22 cellular contexts compared by ENCODE assay signal in the genomic region with DNA sequence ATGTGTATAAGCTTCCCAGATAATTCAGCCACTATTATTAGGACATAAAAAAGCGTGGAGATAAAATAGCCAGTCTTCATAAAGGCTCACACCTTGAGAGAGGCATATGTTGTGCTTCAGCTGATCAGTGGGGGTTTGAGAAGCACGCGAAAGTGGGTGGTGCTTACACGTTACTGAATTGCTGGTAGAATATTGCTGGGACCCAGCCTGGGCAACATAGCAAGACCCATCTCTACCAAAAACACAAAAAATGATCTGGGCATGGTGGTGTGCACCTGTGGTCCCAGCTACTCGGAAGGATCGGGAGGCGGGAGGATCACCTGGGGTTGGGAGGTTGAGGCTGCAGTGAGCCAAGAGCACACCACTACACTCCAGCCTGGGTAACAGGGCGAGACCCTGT.
DNase-seq lines count a peak whose midpoint lies in the region; ATAC-seq, FAIRE-seq and TF ChIP-seq lines count a peak whose summit lies in the region.
"Had no signal": no experiment of that assay in that cellular context is flagged by ENCODE, and none has a peak within 500 bp of the region (broad histone marks: within the 10 kb centered on the region; RNA-seq: fewer than 3 reads in every experiment).

No MANE protein-coding gene starts in this region.

- peaks cover 3 to 10% (median 7%) of the 10 kb centered on the region in 4 experiments; a peak in 6 of 7 replicates for H3K4me1 ChIP-seq in H1 (replicated peaks in 1 of 4; ENCODE audit: control insufficient read depth in 3 of 4, insufficient read depth in 4 of 4, low read length in 3 of 4)
- H3K4me1 ChIP-seq: A549; BLaER1 treated with 17β-estradiol and CSF1 and Interleukin-3, amounts not matched to agents 10 nM and 100 nM; Caco-2 had no signal

- no peak for TF ChIP-seq RAD21 in H1 (IDR thresholded peaks at IDR 0.05 in 1 of 2, conservative IDR thresholded peaks at IDR 0.05 in 1 of 2; ENCODE audit: low read depth in 2 of 2, low read length in 2 of 2)

- H3K79me2 ChIP-seq in H1 (ENCODE audit: control insufficient read depth in 1 of 2, insufficient read depth in 2 of 2, low read length in 2 of 2) = no peaks in the 10 kb centered on the region

- TF ChIP-seq POLR2A in H1 (IDR thresholded peaks at IDR 0.05; ENCODE audit: control extremely low read depth in 1 of 2, low read depth in 2 of 2, low read length in 2 of 2) = no peak

- H2AFZ ChIP-seq in H1 (ENCODE audit: low read length) = no peak overlapping the region

- no peak overlapping the region for H2BK15ac ChIP-seq in H1 (ENCODE audit: low read length)

- ATAC-seq in WTC11 = no peak
- ATAC-seq: A549; CD8-positive, alpha-beta T cell had no signal

- H4K8ac ChIP-seq in H1 (ENCODE audit: extremely low read depth, insufficient read depth, low read length) = no peak overlapping the region

- CTCF ChIA-PET in WTC11 (lab: Charles Lee) (no interaction called here), H1 (lab: Charles Lee; ENCODE audit: partially characterized antibody) (interaction anchor here (1.3 kb wide), 1 partner anchor 34 kb away, joined by 4 read pairs; no protein-coding TSS in a partner anchor)

- H3K27ac ChIP-seq in H1 (ENCODE audit: low read depth, low read length) = no peak overlapping the region
- H3K27ac ChIP-seq: 22Rv1; A549; BLaER1 treated with 17β-estradiol and CSF1 and Interleukin-3, amounts not matched to agents 10 nM and 100 nM; C4-2B had no signal

- no peaks in the 10 kb centered on the region for H3K27me3 Mint-ChIP-seq in T-helper 1 cell treated with Interleukin-12 subunit alpha and Interleukin-12 subunit beta and Interleukin-4 antibody, amounts not matched to agents 30 μg/mL and 1 μg/mL, for 36 hours (ENCODE audit: low read depth)
- peaks cover 45% of the 10 kb centered on the region for H3K27me3 Mint-ChIP-seq in WTC11 (ENCODE audit: low read depth)
- H3K27me3 Mint-ChIP-seq: B cell had no signal

- peak overlapping the region; percentile 31 for H3K27ac Mint-ChIP-seq in T-helper 1 cell treated with Interleukin-12 subunit alpha and Interleukin-12 subunit beta and Interleukin-4 antibody, amounts not matched to agents 30 μg/mL and 1 μg/mL, for 36 hours
- H3K27ac Mint-ChIP-seq in WTC11 = no peak overlapping the region
- H3K27ac Mint-ChIP-seq: B cell; CD4-positive, alpha-beta T cell; CD8-positive, alpha-beta T cell had no signal

- no peak overlapping the region for H3K4me3 ChIP-seq in H1 (ENCODE audit: extremely low read depth in 1 of 4, insufficient read depth in 2 of 4, low read depth in 3 of 4, low read length in 4 of 4)
- H3K4me3 ChIP-seq: A549; BLaER1 treated with 17β-estradiol and CSF1 and Interleukin-3, amounts not matched to agents 10 nM and 100 nM had no signal

- no peaks in the 10 kb centered on the region for H3K36me3 Mint-ChIP-seq in T-helper 1 cell treated with Interleukin-12 subunit alpha and Interleukin-12 subunit beta and Interleukin-4 antibody, amounts not matched to agents 30 μg/mL and 1 μg/mL, for 36 hours (ENCODE audit: low read depth)
- peaks cover 16% of the 10 kb centered on the region for H3K36me3 Mint-ChIP-seq in WTC11
- H3K36me3 Mint-ChIP-seq: CD8-positive, alpha-beta T cell had no signal

- H4K5ac ChIP-seq in H1 (ENCODE audit: insufficient read length, low read depth, low read length) = no peak overlapping the region

- no peak overlapping the region for H2BK5ac ChIP-seq in H1 (ENCODE audit: low read depth, low read length)

- 0 out of 2 replicates have a peak overlapping the region, but pooled peaks have one; percentile 40 for H2BK20ac ChIP-seq in H1 (ENCODE audit: low read length)

- POLR2A ChIA-PET in WTC11 (lab: Charles Lee) (no interaction called here), H1 (lab: Charles Lee; ENCODE audit: partially characterized antibody) (no interaction called here)

- H3K4me3 Mint-ChIP-seq in T-helper 1 cell treated with Interleukin-12 subunit alpha and Interleukin-12 subunit beta and Interleukin-4 antibody, amounts not matched to agents 30 μg/mL and 1 μg/mL, for 36 hours = no peak overlapping the region
- H3K4me3 Mint-ChIP-seq in WTC11 = no peak overlapping the region
- H3K4me3 Mint-ChIP-seq: B cell; CD4-positive, alpha-beta T cell; CD8-positive, alpha-beta T cell had no signal

- H3K9me3 ChIP-seq in H1 (ENCODE audit: insufficient read depth in 2 of 2, low read depth in 1 of 2, low read length in 1 of 2) = peaks cover 3 to 6% of the 10 kb centered on the region in 2 experiments; a peak in 3 of 4 replicates

- no peaks in the 10 kb centered on the region for H3K79me1 ChIP-seq in H1 (ENCODE audit: low read depth, low read length)

- 91% methylated on average over 8 of the region's 8 CpGs; no CpG with 5 or more reads in 1 of the 2 experiments for WGBS in H1 (ENCODE audit: extremely low coverage in 1 of 2, insufficient coverage in 1 of 2, insufficient read length in 1 of 2, insufficient replicate concordance in 2 of 2, low coverage in 1 of 2, low lambda C conversion rate in 2 of 2, missing lambda C conversion rate in 1 of 2), 2 experiments

- FAIRE-seq in H1 (lab: Jason Lieb, UNC) = no peak
- FAIRE-seq: A549, D721Med, G401.6, GM12891, GM18507 had no signal

- no peak overlapping the region for H3K4me2 ChIP-seq in H1 (ENCODE audit: insufficient read depth in 1 of 2, low read depth in 2 of 2, low read length in 2 of 2)
- H3K4me2 ChIP-seq: A549; BLaER1 treated with 17β-estradiol and CSF1 and Interleukin-3, amounts not matched to agents 10 nM and 100 nM had no signal

- no peak overlapping the region for H3K56ac ChIP-seq in H1 (replicated peaks; ENCODE audit: insufficient read length, low read depth, low read length)

- DNase-seq in T-helper 1 cell (no peak), WTC11 (ENCODE audit: low spot score) (no peak), H1 (ENCODE audit: low read depth in 1 of 2, low spot score in 2 of 2) (no peak), NCI-H187 (lab: John Stamatoyannopoulos, UW) (no peak), posterior cingulate gyrus (no peak)
- DNase-seq: AML-193; Caco-2; Calu3; CD4-positive, alpha-beta T cell; CD8-positive, alpha-beta T cell; DMS79 treated with DMSO at 0.1 percent for 48 hours; GF-D8 had no signal

- H2AK5ac ChIP-seq in H1 (ENCODE audit: low read depth, low read length) = no peak overlapping the region

- no peak overlapping the region for H3K23ac ChIP-seq in H1 (ENCODE audit: insufficient read length)

- TF ChIP-seq CTCF in WTC11 (IDR thresholded peaks at IDR 0.05) (no peak), H1 (IDR thresholded peaks at IDR 0.05; ENCODE audit: control extremely low read depth in 1 of 3, insufficient read depth in 1 of 3, low read depth in 1 of 3, low read length in 3 of 3) (no peak)

- no peak overlapping the region for H3K14ac ChIP-seq in H1 (ENCODE audit: insufficient read length)

- no peak overlapping the region for H2BK12ac ChIP-seq in H1 (ENCODE audit: low read depth, low read length)

- intact Hi-C loops in posterior cingulate gyrus (cut with DNase I) = no loop called here

- TF ChIP-seq EP300 in H1 (IDR thresholded peaks at IDR 0.05; ENCODE audit: borderline replicate concordance in 1 of 2, low read depth in 2 of 2, low read length in 2 of 2) = no peak

- H2BK120ac ChIP-seq in H1 (replicated peaks; ENCODE audit: low read depth, low read length) = no peak overlapping the region

- peaks cover 0 to 12% (median 6%) of the 10 kb centered on the region in 4 experiments; a peak in 3 of 7 replicates for H3K27me3 ChIP-seq in H1 (replicated peaks in 1 of 4; ENCODE audit: control insufficient read depth in 3 of 4, extremely low read depth in 1 of 4, insufficient read depth in 3 of 4, low read length in 3 of 4)
- H3K27me3 ChIP-seq: BLaER1 treated with 17β-estradiol and CSF1 and Interleukin-3, amounts not matched to agents 10 nM and 100 nM had no signal

- no peak overlapping the region for H3K4ac ChIP-seq in H1 (replicated peaks; ENCODE audit: insufficient read length, low read depth, low read length)

- H3K9me3 Mint-ChIP-seq in T-helper 1 cell treated with Interleukin-12 subunit alpha and Interleukin-12 subunit beta and Interleukin-4 antibody, amounts not matched to agents 30 μg/mL and 1 μg/mL, for 36 hours = peaks cover 11% of the 10 kb centered on the region
- peaks cover 29% of the 10 kb centered on the region for H3K9me3 Mint-ChIP-seq in WTC11

- H3K18ac ChIP-seq in H1 (ENCODE audit: extremely low read depth, low read length) = no peak overlapping the region

- no peaks in the 10 kb centered on the region for H3K23me2 ChIP-seq in H1 (ENCODE audit: low read depth, low read length)

- no peaks in the 10 kb centered on the region for H4K20me1 ChIP-seq in H1 (replicated peaks in 1 of 2; ENCODE audit: control insufficient read depth in 1 of 2, insufficient read depth in 2 of 2, low read length in 2 of 2)
- H4K20me1 ChIP-seq: BLaER1 treated with 17β-estradiol and CSF1 and Interleukin-3, amounts not matched to agents 10 nM and 100 nM had no signal

- H4K91ac ChIP-seq in H1 (replicated peaks; ENCODE audit: insufficient read length, low read length) = no peak overlapping the region

- no peak overlapping the region for H3K9ac ChIP-seq in H1 (replicated peaks in 1 of 4; ENCODE audit: extremely low read depth in 1 of 4, low read depth in 3 of 4, low read length in 3 of 4)
- H3K9ac ChIP-seq: BLaER1 treated with 17β-estradiol and CSF1 and Interleukin-3, amounts not matched to agents 10 nM and 100 nM had no signal

- H3K36me3 ChIP-seq in H1 (ENCODE audit: control insufficient read depth in 2 of 4, insufficient read depth in 4 of 4, low read length in 3 of 4) = no peaks in the 10 kb centered on the region
- H3K36me3 ChIP-seq: BLaER1 treated with 17β-estradiol and CSF1 and Interleukin-3, amounts not matched to agents 10 nM and 100 nM had no signal

- H3K4me1 Mint-ChIP-seq in T-helper 1 cell treated with Interleukin-12 subunit alpha and Interleukin-12 subunit beta and Interleukin-4 antibody, amounts not matched to agents 30 μg/mL and 1 μg/mL, for 36 hours (ENCODE audit: low read depth) = no peaks in the 10 kb centered on the region
- H3K4me1 Mint-ChIP-seq in WTC11 = peaks cover 26% of the 10 kb centered on the region
- H3K4me1 Mint-ChIP-seq: B cell had no signal

TF ChIP-seq in H1, 55 proteins besides CTCF, POLR2A, EP300 and RAD21 (continues in another document):
- TF ChIP-seq, protein P1, sequence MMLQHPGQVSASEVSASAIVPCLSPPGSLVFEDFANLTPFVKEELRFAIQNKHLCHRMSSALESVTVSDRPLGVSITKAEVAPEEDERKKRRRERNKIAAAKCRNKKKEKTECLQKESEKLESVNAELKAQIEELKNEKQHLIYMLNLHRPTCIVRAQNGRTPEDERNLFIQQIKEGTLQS (IDR thresholded peaks at IDR 0.05; ENCODE audit: insufficient read depth, low read depth, low read length) = no peak
- TF ChIP-seq SIN3A (conservative IDR thresholded peaks at IDR 0.05 in 1 of 2, IDR thresholded peaks at IDR 0.05 in 1 of 2; ENCODE audit: low read depth in 1 of 2, low read length in 2 of 2) = no peak
- TF ChIP-seq CBX5 (IDR thresholded peaks at IDR 0.05; ENCODE audit: low read depth, low read length) = no peak
- no peak for TF ChIP-seq FOSL1 (IDR thresholded peaks at IDR 0.05; ENCODE audit: insufficient read depth, low read depth, low read length)
- TF ChIP-seq PHF8 (conservative IDR thresholded peaks at IDR 0.05; ENCODE audit: low read depth, low read length) = no peak
- TF ChIP-seq SIX5 (IDR thresholded peaks at IDR 0.05; ENCODE audit: low read depth, low read length) = no peak
- no peak for TF ChIP-seq GABPA (IDR thresholded peaks at IDR 0.05; ENCODE audit: borderline replicate concordance, insufficient read depth, low read length)
